21 cellular contexts compared by ENCODE assay signal in the genomic region with DNA sequence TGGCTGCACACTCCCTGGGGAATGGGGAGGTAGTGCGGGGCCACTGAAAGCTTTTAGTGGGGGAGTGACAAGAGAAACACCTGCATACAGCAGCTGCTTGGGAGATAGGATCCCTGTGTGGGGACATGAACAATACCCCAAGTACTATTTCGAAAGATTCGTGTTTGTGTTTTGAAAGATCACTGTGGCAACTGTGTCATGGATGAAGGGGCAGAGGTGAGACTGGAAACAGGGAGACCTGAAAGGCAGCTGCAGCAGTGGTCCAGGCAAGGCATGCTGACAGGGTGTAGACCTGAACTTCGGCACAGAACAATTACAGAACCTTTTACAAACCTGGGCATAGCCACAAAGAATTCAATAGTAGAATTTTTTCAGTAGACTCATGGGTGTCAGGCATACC. TPM values are rescaled to one million over a fixed set of nuclear protein-coding genes. Genes with fewer than 3 reads are reported as not detected.
DNase-seq lines count a peak whose midpoint lies in the region; ATAC-seq and TF ChIP-seq lines count a peak whose summit lies in the region.
"Had no signal": no experiment of that assay in that cellular context is flagged by ENCODE, and none has a peak within 500 bp of the region (broad histone marks: within the 10 kb centered on the region; RNA-seq: fewer than 3 reads in every experiment).

No MANE protein-coding gene starts in this region.

- no peak overlapping the region for H3K4me3 ChIP-seq in osteoblast (ENCODE audit: insufficient read depth, low read length)
- H3K4me3 ChIP-seq: GM23248, MG63, pancreas, PC-9 had no signal

- H4K20me1 ChIP-seq in osteoblast (ENCODE audit: insufficient read depth, low read length) = no peaks in the 10 kb centered on the region

- H3K4me2 ChIP-seq in osteoblast (ENCODE audit: insufficient read depth, low read length) = no peak overlapping the region
- H3K4me2 ChIP-seq: PC-9 had no signal

- no peaks in the 10 kb centered on the region for H3K9me3 ChIP-seq in osteoblast (ENCODE audit: low read depth, low read length)
- H3K9me3 ChIP-seq: MG63, pancreas had no signal

- no peaks in the 10 kb centered on the region for H3K36me3 ChIP-seq in osteoblast (ENCODE audit: insufficient read depth, low read length)
- H3K36me3 ChIP-seq: MG63, pancreas had no signal

- no peak for ATAC-seq in GM18867 (IDR thresholded peaks at IDR 0.05; ENCODE audit: unreplicated experiment)
- ATAC-seq in HG03135 (IDR thresholded peaks at IDR 0.05; ENCODE audit: unreplicated experiment) = no peak
- ATAC-seq: left ventricle myocardium superior, pancreas had no signal

- no peak overlapping the region for H3K27ac ChIP-seq in osteoblast (ENCODE audit: low read depth, low read length)
- H3K27ac ChIP-seq: C4-2B, GM23248, pancreas, PC-9 had no signal

- DNase-seq in NCI-H510A treated with DMSO at 0.1 percent for 48 hours (lab: John Stamatoyannopoulos, UW) (peak; percentile 8), NCI-H510A (lab: John Stamatoyannopoulos, UW) (no peak), NCI-H2107 (lab: John Stamatoyannopoulos, UW) (peak; percentile 75), RPMI8226 (peak; percentile 64), renal cortical epithelial cell (ENCODE audit: low read depth) (peak; percentile 44), osteoblast (ENCODE audit: insufficient read length, low spot score, missing footprints) (no peak)
- DNase-seq: activated CD4-positive, alpha-beta T cell treated with anti-CD3 and anti-CD28 coated beads for 1 hour; activated gamma-delta T cell treated with Interleukin-2 at 50 U/mL for 16 hours; amniotic stem cell; DND-41; GM23248; left ventricle myocardium superior; MG63; pancreas; stimulated activated CD4-positive, alpha-beta T cell treated with anti-CD3 and anti-CD28 coated beads, Interleukin-2, amount 100 ng/mL, for 24 hours; T-helper 9 cell had no signal

- no peak overlapping the region for H2AFZ ChIP-seq in osteoblast (ENCODE audit: low read length)
- H2AFZ ChIP-seq: GM23248, PC-9 had no signal

- peaks cover 12% of the 10 kb centered on the region for H3K27me3 ChIP-seq in osteoblast (ENCODE audit: insufficient read depth, low read length)
- H3K27me3 ChIP-seq: MG63, pancreas had no signal

- no peaks in the 10 kb centered on the region for H3K79me2 ChIP-seq in osteoblast (ENCODE audit: insufficient read depth, low read length)

- no peaks in the 10 kb centered on the region for H3K4me1 ChIP-seq in osteoblast (ENCODE audit: insufficient read depth, low read length)
- H3K4me1 ChIP-seq: pancreas had no signal

- TF ChIP-seq CTCF in osteoblast (IDR thresholded peaks at IDR 0.05; ENCODE audit: extremely low read depth, low read depth, low read length) = no peak

RNA-seq across cellular contexts. Expression of gene TENT5C, which starts 32.9 kb away (rescaled TPM):
- total RNA-seq in renal cortical epithelial cell (0.17 and 2.1 TPM in 2 replicates), osteoblast (0.36 and 0.59 TPM in 2 replicates)
- total RNA-seq: GM23248, myocyte had no signal

Comparison
In these comparisons a context has a peak if more than half of its experiments do, and no peak if none do; other contexts are left out.
1. DNase-seq: peak in NCI-H510A treated with DMSO at 0.1 percent for 48 hours (single experiment), NCI-H2107 (single experiment), RPMI8226 (single experiment) and renal cortical epithelial cell (single experiment); none in NCI-H510A (single experiment) and osteoblast (single experiment).